22 cellular contexts compared by ENCODE assay signal in the genomic region with DNA sequence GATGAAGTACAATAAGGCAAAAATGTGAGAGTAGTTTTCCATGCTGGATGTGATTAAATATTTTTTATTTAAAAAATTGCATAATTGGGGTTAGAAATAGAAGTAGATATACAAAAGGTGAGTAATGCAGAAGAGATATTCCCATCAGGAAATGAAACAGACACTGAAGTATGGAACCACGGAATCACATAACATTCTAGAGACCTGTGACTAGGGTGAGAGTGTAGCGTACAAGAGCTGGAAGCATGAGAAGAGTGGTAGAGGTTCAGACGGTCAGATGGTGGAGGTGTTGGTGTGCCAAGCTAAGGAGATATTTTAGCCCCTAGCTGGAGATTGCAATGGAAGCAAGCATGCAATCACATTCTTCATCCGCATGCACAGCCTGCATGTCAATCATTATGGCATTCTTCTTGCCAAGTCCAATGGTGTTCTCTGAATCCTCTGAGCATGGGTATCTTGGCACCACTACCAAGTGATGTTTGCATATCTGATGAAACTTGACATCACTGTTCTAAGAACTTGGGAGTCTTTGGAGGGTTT.
DNase-seq lines count a peak whose midpoint lies in the region; ATAC-seq, FAIRE-seq and TF ChIP-seq lines count a peak whose summit lies in the region.
"Had no signal": no experiment of that assay in that cellular context is flagged by ENCODE, and none has a peak within 500 bp of the region (broad histone marks: within the 10 kb centered on the region; RNA-seq: fewer than 3 reads in every experiment).

No MANE protein-coding gene starts in this region.

- H3K4me3 ChIP-seq in IMR-90 (ENCODE audit: insufficient read depth, low read depth, low read length): no peak overlapping the region
- H3K4me3 ChIP-seq in osteoblast (ENCODE audit: insufficient read depth, low read length): no peak overlapping the region
- no peak overlapping the region for H3K4me3 ChIP-seq in MG63
- H3K4me3 ChIP-seq: K562 had no signal

- H2BK5ac ChIP-seq in IMR-90 (ENCODE audit: low read depth, low read length, poor library complexity, severe bottlenecking): peak overlapping the region; percentile 7

- no peak overlapping the region for H2AK9ac ChIP-seq in IMR-90 (replicated peaks; ENCODE audit: low read depth, low read length, poor library complexity)

- FAIRE-seq in GM12892 (lab: Jason Lieb, UNC): no peak
- FAIRE-seq: H1, K562 had no signal

- no peaks in the 10 kb centered on the region for H3K9me1 ChIP-seq in IMR-90 (ENCODE audit: insufficient read depth, low read length)

- H2AK5ac ChIP-seq in IMR-90 (ENCODE audit: low read depth, low read length): peak overlapping the region; percentile 3; the same call in 1 of the 2 replicates

- no TSS peak for BruUV-seq in IMR-90 (replicated peaks; lab: Mats Ljungman, UMichigan)

- peak overlapping the region in 1 of 2 experiments; percentile 66; a peak in 1 of 4 replicates for H4K8ac ChIP-seq in IMR-90 (ENCODE audit: low read depth in 2 of 2, low read length in 2 of 2)

- peak overlapping the region; percentile 89 for H3K14ac ChIP-seq in IMR-90 (replicated peaks; ENCODE audit: low read depth, low read length)

- CTCF ChIA-PET in IMR-90 (lab: Yijun Ruan, JAX): no interaction called here

- H3K79me1 ChIP-seq in IMR-90 (ENCODE audit: low read depth in 1 of 2, low read length in 2 of 2): no peaks in the 10 kb centered on the region

- H2BK20ac ChIP-seq in IMR-90 (ENCODE audit: low read depth, low read length): peak overlapping the region; percentile 73

- H3K27me3 ChIP-seq in IMR-90 (ENCODE audit: control insufficient read depth, insufficient read depth, low read length): no peaks in the 10 kb centered on the region
- no peaks in the 10 kb centered on the region for H3K27me3 ChIP-seq in osteoblast (ENCODE audit: insufficient read depth, low read length)
- H3K27me3 ChIP-seq in MG63: no peaks in the 10 kb centered on the region
- H3K27me3 ChIP-seq: BE2C had no signal

- no peak overlapping the region for H3K9ac ChIP-seq in IMR-90 (ENCODE audit: low read depth, low read length)

- peak overlapping the region; percentile 52 for H3K4ac ChIP-seq in IMR-90 (ENCODE audit: low read depth, low read length)

- no peak for TF ChIP-seq RAD21 in IMR-90 (IDR thresholded peaks at IDR 0.05; ENCODE audit: low read length)

- H3K36me3 ChIP-seq in IMR-90 (ENCODE audit: control insufficient read depth, insufficient read depth, low read length) (no peaks in the 10 kb centered on the region), osteoblast (ENCODE audit: insufficient read depth, low read length) (no peaks in the 10 kb centered on the region), MG63 (no peaks in the 10 kb centered on the region)
- H3K36me3 ChIP-seq: BE2C had no signal

- ATAC-seq in IMR-90 (ENCODE audit: low read depth): no peak
- ATAC-seq in left ventricle myocardium superior: no peak
- ATAC-seq: K562 had no signal

- TF ChIP-seq POLR2A in IMR-90 (IDR thresholded peaks at IDR 0.05; ENCODE audit: low read depth, low read length) (no peak), GM12892 (IDR thresholded peaks at IDR 0.05; ENCODE audit: low read depth, low read length) (no peak)

- H3K4me1 ChIP-seq in IMR-90 (ENCODE audit: control insufficient read depth, insufficient read depth, low read length) (peaks cover 5% of the 10 kb centered on the region), osteoblast (ENCODE audit: insufficient read depth, low read length) (no peaks in the 10 kb centered on the region)
- H3K4me1 ChIP-seq: BE2C had no signal

- H4K5ac ChIP-seq in IMR-90 (ENCODE audit: low read depth, low read length): peak overlapping the region; percentile 35; the same call in 1 of the 2 replicates

- intact Hi-C loops in IMR-90 (cut with micrococcal nuclease) (no loop called here), left ventricle myocardium superior (cut with micrococcal nuclease) (no loop called here)

- peak overlapping the region; percentile 34; the same call in 1 of the 2 replicates for H3K18ac ChIP-seq in IMR-90 (ENCODE audit: low read depth, low read length)

- peak overlapping the region; percentile 77; the same call in 1 of the 3 replicates for H2BK15ac ChIP-seq in IMR-90 (ENCODE audit: low read depth, low read length)

- H3K4me2 ChIP-seq in IMR-90 (ENCODE audit: low read depth, low read length) (no peak overlapping the region), osteoblast (ENCODE audit: insufficient read depth, low read length) (no peak overlapping the region)

- peak overlapping the region; percentile 63; the same call in 1 of the 2 replicates for H2BK120ac ChIP-seq in IMR-90 (ENCODE audit: low read depth, low read length)

- H2AFZ ChIP-seq in IMR-90 (replicated peaks; ENCODE audit: low read length, poor library complexity): no peak overlapping the region
- H2AFZ ChIP-seq in osteoblast (ENCODE audit: low read length): peak overlapping the region; percentile 34

- H3K27ac ChIP-seq in IMR-90 (ENCODE audit: insufficient read depth, low read length) (no peak overlapping the region), osteoblast (ENCODE audit: low read depth, low read length) (no peak overlapping the region)
- H3K27ac ChIP-seq: HL-60 had no signal

- dilution Hi-C loops in IMR-90 (cut with HindIII; ENCODE audit: low sequenced_read_pairs, unreplicated experiment): no loop called here

- in situ Hi-C loops in IMR-90 (cut with MboI; ENCODE audit: low sequenced_read_pairs): no loop called here

- no peak overlapping the region for H3K56ac ChIP-seq in IMR-90 (ENCODE audit: extremely low read depth, insufficient read depth, low read length)

- DNase-seq in EH (ENCODE audit: low read depth) (peak; percentile 33), IMR-90 (peak; percentile 54), amniotic epithelial cell (ENCODE audit: low read depth) (peak; percentile 50), osteoblast (ENCODE audit: insufficient read length, low spot score, missing footprints) (no peak), left ventricle myocardium superior (no peak), MG63 (no peak), GM12892 (ENCODE audit: insufficient read length) (no peak)
- no peak for DNase-seq in stimulated activated CD4-positive, alpha-beta T cell treated with anti-CD3 and anti-CD28 coated beads, Interleukin-2, amount 100 ng/mL, for 24 hours
- DNase-seq: 8988T; BE2C; C1 segment of cervical spinal cord; CD4-positive, CD25-positive, alpha-beta regulatory T cell; CD8-positive, alpha-beta memory T cell; COR-L47; DMS 273 treated with DMSO at 0.1 percent for 48 hours; DMS53; DND-41; GDM1; HCEC 1CT had no signal

- H4K20me1 ChIP-seq in IMR-90 (ENCODE audit: insufficient read depth, low read length): no peaks in the 10 kb centered on the region
- no peaks in the 10 kb centered on the region for H4K20me1 ChIP-seq in osteoblast (ENCODE audit: insufficient read depth, low read length)

- no peak overlapping the region for H3K23ac ChIP-seq in IMR-90 (ENCODE audit: low read depth, low read length)

- no peaks in the 10 kb centered on the region for H3K79me2 ChIP-seq in osteoblast (ENCODE audit: insufficient read depth, low read length)

- TF ChIP-seq CTCF in IMR-90 (conservative IDR thresholded peaks at IDR 0.05; ENCODE audit: low read depth, low read length) (no peak), osteoblast (IDR thresholded peaks at IDR 0.05; ENCODE audit: extremely low read depth, low read depth, low read length) (no peak)

- POLR2A ChIA-PET in IMR-90 (lab: Charles Lee; ENCODE audit: unreplicated experiment): no interaction called here

- H4K91ac ChIP-seq in IMR-90 (ENCODE audit: insufficient read depth, low read depth, low read length): peak overlapping the region; percentile 38

- 64% methylated on average over 3 of the region's 4 CpGs; no CpG with 5 or more reads in 1 of the 2 experiments for whole genome bisulfite sequencing in IMR-90 (ENCODE audit: extremely low coverage in 2 of 2, insufficient read length in 1 of 2), 2 experiments

- H3K9me3 ChIP-seq in IMR-90 (ENCODE audit: control insufficient read depth, insufficient read depth, low read length): no peaks in the 10 kb centered on the region
- no peaks in the 10 kb centered on the region for H3K9me3 ChIP-seq in osteoblast (ENCODE audit: low read depth, low read length)
- no peaks in the 10 kb centered on the region for H3K9me3 ChIP-seq in MG63
- H3K9me3 ChIP-seq: BE2C had no signal

TF ChIP-seq in IMR-90, 13 proteins besides CTCF, POLR2A, EP300 and RAD21:
- TF ChIP-seq, protein P1, sequence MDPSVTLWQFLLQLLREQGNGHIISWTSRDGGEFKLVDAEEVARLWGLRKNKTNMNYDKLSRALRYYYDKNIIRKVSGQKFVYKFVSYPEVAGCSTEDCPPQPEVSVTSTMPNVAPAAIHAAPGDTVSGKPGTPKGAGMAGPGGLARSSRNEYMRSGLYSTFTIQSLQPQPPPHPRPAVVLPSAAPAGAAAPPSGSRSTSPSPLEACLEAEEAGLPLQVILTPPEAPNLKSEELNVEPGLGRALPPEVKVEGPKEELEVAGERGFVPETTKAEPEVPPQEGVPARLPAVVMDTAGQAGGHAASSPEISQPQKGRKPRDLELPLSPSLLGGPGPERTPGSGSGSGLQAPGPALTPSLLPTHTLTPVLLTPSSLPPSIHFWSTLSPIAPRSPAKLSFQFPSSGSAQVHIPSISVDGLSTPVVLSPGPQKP (IDR thresholded peaks at IDR 0.05; ENCODE audit: borderline replicate concordance, low read depth, low read length): no peak

Comparison
In these comparisons a context has a peak if more than half of its experiments do, and no peak if none do; other contexts are left out.
1. DNase-seq: peak in EH (single experiment), IMR-90 (single experiment) and amniotic epithelial cell (single experiment); none in osteoblast (single experiment), left ventricle myocardium superior (single experiment), stimulated activated CD4-positive, alpha-beta T cell treated with anti-CD3 and anti-CD28 coated beads, Interleukin-2, amount 100 ng/mL, for 24 hours (0 of 2), MG63 (single experiment) and GM12892 (single experiment).